In the genomic region with DNA sequence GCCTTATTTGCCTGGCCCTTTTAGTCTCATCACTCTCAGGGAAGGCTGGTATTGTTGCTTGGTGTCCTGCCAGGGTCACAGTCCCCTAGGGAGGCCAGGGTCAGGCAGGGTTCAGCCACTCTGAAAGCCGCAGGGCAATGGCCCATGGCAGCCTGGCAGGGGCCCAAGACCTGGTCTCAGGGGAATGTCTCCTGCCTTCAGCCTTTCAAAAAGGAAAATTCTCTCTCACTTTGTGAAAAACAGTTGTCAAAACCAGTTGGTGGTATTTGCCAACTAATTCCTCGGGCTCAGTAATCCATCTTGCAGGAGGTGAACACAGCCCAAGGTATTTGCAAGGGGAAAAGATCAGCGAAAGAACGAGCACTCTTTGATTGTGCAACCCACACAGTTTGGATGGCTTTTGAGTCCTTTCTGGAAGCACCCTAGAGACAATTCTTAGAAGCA, we compare ENCODE assay signal across 12 cellular contexts.
DNase-seq lines count a peak whose midpoint lies in the region; ATAC-seq and TF ChIP-seq lines count a peak whose summit lies in the region.
"Had no signal": no experiment of that assay in that cellular context is flagged by ENCODE, and none has a peak within 500 bp of the region (broad histone marks: within the 10 kb centered on the region; RNA-seq: fewer than 3 reads in every experiment).

No MANE protein-coding gene starts in this region.

- peaks cover 0 to 5% (median 3%) of the 10 kb centered on the region in 3 donors for H3K9me3 Mint-ChIP-seq in T-cell

- no peak overlapping the region for H3K27ac Mint-ChIP-seq in T-cell

- intact Hi-C loops in heart right ventricle (cut with DNase I), result no loop called here

- no peaks in the 10 kb centered on the region for H3K36me3 Mint-ChIP-seq in T-cell

- no peak for TF ChIP-seq CTCF in heart right ventricle (IDR thresholded peaks at IDR 0.05)

- H3K27me3 ChIP-seq in SJSA1 (replicated peaks), result no peaks in the 10 kb centered on the region
- H3K27me3 ChIP-seq in heart right ventricle, result no peaks in the 10 kb centered on the region

- DNase-seq in SJSA1 (ENCODE audit: low read depth in 1 of 2, low spot score in 2 of 2), result peak; percentile 23 to 61
- DNase-seq in heart right ventricle, result peak; percentile 16 to 65
- peak; percentile 30 for DNase-seq in retina
- no peak for DNase-seq in T-cell
- no peak for DNase-seq in effector CD4-positive, alpha-beta T cell
- no peak for DNase-seq in stimulated activated naive CD4-positive, alpha-beta T cell (lab: John Stamatoyannopoulos, UW)
- no peak for DNase-seq in NCI-H345 (lab: John Stamatoyannopoulos, UW)
- DNase-seq: activated CD4-positive, alpha-beta T cell treated with anti-CD3 and anti-CD28 coated beads for 48 hours; central memory CD4-positive, alpha-beta T cell; posterior cingulate gyrus; stimulated activated CD8-positive, alpha-beta memory T cell treated with anti-CD3 and anti-CD28 coated beads, Interleukin-4, amount 100 ng/mL, for 48 hours had no signal

- POLR2A ChIA-PET in T-cell (lab: Charles Lee), result no interaction called here

- H3K4me1 ChIP-seq in SJSA1 (replicated peaks) (peaks cover 9% of the 10 kb centered on the region), heart right ventricle (peaks cover 0 to 10% (median 7%) of the 10 kb centered on the region in 9 donors)

- CTCF ChIA-PET in T-cell (lab: Charles Lee), result no interaction called here

- no peak overlapping the region for H3K4me3 Mint-ChIP-seq in T-cell

- H3K27ac ChIP-seq in SJSA1 (no peak overlapping the region), heart right ventricle (no peak overlapping the region)

- no peaks in the 10 kb centered on the region for H3K4me1 Mint-ChIP-seq in T-cell

- ATAC-seq in GM18907 (IDR thresholded peaks at IDR 0.05; ENCODE audit: unreplicated experiment) (peak; percentile 78), heart right ventricle (peak in 2 of 8 donors; percentile 31 to 60), T-cell (replicated peaks in 1 of 4) (no peak)

- H3K9me3 ChIP-seq in SJSA1 (replicated peaks), result no peaks in the 10 kb centered on the region
- H3K9me3 ChIP-seq in heart right ventricle, result peaks cover 0 to 4% (median 0%) of the 10 kb centered on the region in 11 donors

- H3K27me3 Mint-ChIP-seq in T-cell, result peaks cover 3 to 11% of the 10 kb centered on the region in 2 donors

- H3K4me3 ChIP-seq in SJSA1, result no peak overlapping the region
- H3K4me3 ChIP-seq in heart right ventricle, result no peak overlapping the region

- 29 to 65% methylated on average over 4 of the region's 4 CpGs for WGBS in heart right ventricle, 2 donors

- H3K36me3 ChIP-seq in SJSA1 (no peaks in the 10 kb centered on the region), heart right ventricle (no peaks in the 10 kb centered on the region)

Comparison
In these comparisons a context has a peak if more than half of its experiments do, and no peak if none do; other contexts are left out.
1. DNase-seq: peak in SJSA1 (2 of 2), heart right ventricle (2 of 2) and retina (single experiment); none in T-cell (0 of 34), effector CD4-positive, alpha-beta T cell (single experiment), stimulated activated naive CD4-positive, alpha-beta T cell (0 of 6) and NCI-H345 (single experiment).